Comparison of ENCODE assay signal across 17 cellular contexts in genomic region chr17:45580914-45581313, GRCh38.
A peak's percentile ranks its signal among the peaks of the same experiment; 100 is the strongest.
DNase-seq lines count a peak whose midpoint lies in the region; ATAC-seq, FAIRE-seq and TF ChIP-seq lines count a peak whose summit lies in the region.
"Had no signal": no experiment of that assay in that cellular context is flagged by ENCODE, and none has a peak within 500 bp of the region (broad histone marks: within the 10 kb centered on the region; RNA-seq: fewer than 3 reads in every experiment).

No MANE protein-coding gene starts in this region.

- peak in 1 of 3 donors; percentile 16 for DNase-seq in CD4-positive, CD25-positive, alpha-beta regulatory T cell
- no peak for DNase-seq in HEK293T (ENCODE audit: extremely low spot score)
- peak in 3 of 4 experiments; percentile 6 to 13 (median 10) for DNase-seq in K562 (ENCODE audit: extremely low read depth in 1 of 4, low spot score in 3 of 4)
- no peak for DNase-seq in naive B cell
- DNase-seq in hippocampal formation (lab: John Stamatoyannopoulos, UW) = no peak
- no peak for DNase-seq in NCI-H2029 treated with DMSO at 0.1 percent for 48 hours (lab: John Stamatoyannopoulos, UW)
- DNase-seq in natural killer cell treated with Interleukin-12 subunit alpha and Interleukin-12 subunit beta and Interleukin-15 and Interleukin-18, amount 100 ng/mL, for 72 hours (ENCODE audit: low spot score) = no peak
- DNase-seq: C1 segment of cervical spinal cord, DMS53, Kasumi-1, NCI-H1417, NCI-H2029, NCI-H510A treated with DMSO at 0.1 percent for 48 hours, SHP77 treated with DMSO at 0.1 percent for 48 hours had no signal

- H3K27ac ChIP-seq in CD4-positive, CD25-positive, alpha-beta regulatory T cell (ENCODE audit: insufficient read depth, low read length, poor library complexity, severe bottlenecking) = no peak overlapping the region
- H3K27ac ChIP-seq in K562 (ENCODE audit: extremely low read depth, low read depth, low read length) = no peak overlapping the region

- intact Hi-C loops in K562 (cut with micrococcal nuclease) = no loop called here

- no peak for TF ChIP-seq EP300 in K562 (IDR thresholded peaks at IDR 0.05; ENCODE audit: low read length)

- H3K27ac Mint-ChIP-seq in CD4-positive, CD25-positive, alpha-beta regulatory T cell = peak overlapping the region in 1 of 3 donors; percentile 11
- H3K27ac Mint-ChIP-seq in naive B cell = peak overlapping the region in 4 of 6 donors; percentile 10 to 97 (median 28)
- H3K27ac Mint-ChIP-seq in natural killer cell treated with Interleukin-12 subunit alpha and Interleukin-12 subunit beta and Interleukin-15 and Interleukin-18, amount 100 ng/mL, for 72 hours = no peak overlapping the region
- H3K27ac Mint-ChIP-seq: GM23338 had no signal

- no peaks in the 10 kb centered on the region for H3K27me3 ChIP-seq in CD4-positive, CD25-positive, alpha-beta regulatory T cell (ENCODE audit: control insufficient read depth, insufficient read depth, low read length)
- peaks cover 2 to 21% of the 10 kb centered on the region in 2 experiments; a peak in 4 of 5 replicates for H3K27me3 ChIP-seq in K562 (ENCODE audit: control insufficient read depth in 2 of 2, insufficient read depth in 2 of 2, low read length in 2 of 2)

- H3K4me2 ChIP-seq in K562 (ENCODE audit: insufficient read depth, low read length) = no peak overlapping the region

- in situ Hi-C loops in K562 (cut with MboI) = loop anchor here (5.0 to 25.0 kb wide), 3 partner anchors 616 to 1231 kb away; partner anchors contain the start of gene WNT3

- TF ChIP-seq RAD21 in K562 (CRISPR knock-in tag; conservative IDR thresholded peaks at IDR 0.05 in 1 of 2, IDR thresholded peaks at IDR 0.05 in 1 of 2) = no peak

- peak overlapping the region in 3 of 4 donors; percentile 1 to 93 (median 14) for H3K4me3 Mint-ChIP-seq in CD4-positive, CD25-positive, alpha-beta regulatory T cell
- peak overlapping the region in 3 of 8 donors; percentile 7 to 95 (median 39) for H3K4me3 Mint-ChIP-seq in naive B cell
- no peak overlapping the region for H3K4me3 Mint-ChIP-seq in natural killer cell treated with Interleukin-12 subunit alpha and Interleukin-12 subunit beta and Interleukin-15 and Interleukin-18, amount 100 ng/mL, for 72 hours
- H3K4me3 Mint-ChIP-seq: GM23338 had no signal

- no peaks in the 10 kb centered on the region for H3K9me3 Mint-ChIP-seq in CD4-positive, CD25-positive, alpha-beta regulatory T cell
- H3K9me3 Mint-ChIP-seq in naive B cell = no peaks in the 10 kb centered on the region
- no peaks in the 10 kb centered on the region for H3K9me3 Mint-ChIP-seq in natural killer cell treated with Interleukin-12 subunit alpha and Interleukin-12 subunit beta and Interleukin-15 and Interleukin-18, amount 100 ng/mL, for 72 hours

- peaks cover 31 to 80% (median 65%) of the 10 kb centered on the region in 4 donors for H3K4me1 Mint-ChIP-seq in CD4-positive, CD25-positive, alpha-beta regulatory T cell
- H3K4me1 Mint-ChIP-seq in naive B cell = peaks cover 62 to 80% (median 80%) of the 10 kb centered on the region in 3 donors
- H3K4me1 Mint-ChIP-seq in natural killer cell treated with Interleukin-12 subunit alpha and Interleukin-12 subunit beta and Interleukin-15 and Interleukin-18, amount 100 ng/mL, for 72 hours (ENCODE audit: low read depth in 2 of 2) = peaks cover 22 to 26% of the 10 kb centered on the region in 2 donors

- POLR2A ChIA-PET in HEK293T (lab: Yijun Ruan, JAX) = no interaction called here
- POLR2A ChIA-PET in K562 (lab: Yijun Ruan, JAX) = no interaction called here

- WGBS in K562 (ENCODE audit: insufficient coverage, low coverage, missing lambda C conversion rate) = 39% methylated on average over 7 of the region's 7 CpGs

- no peak for ATAC-seq in CD4-positive, CD25-positive, alpha-beta regulatory T cell (ENCODE audit: low read depth in 2 of 2)
- ATAC-seq in K562 (no peak), naive B cell (ENCODE audit: low read depth in 2 of 2) (no peak), HG03439 (IDR thresholded peaks at IDR 0.05; ENCODE audit: unreplicated experiment) (no peak)
- no peak for ATAC-seq in natural killer cell treated with Interleukin-12 subunit alpha and Interleukin-12 subunit beta and Interleukin-15 and Interleukin-18, amount 100 ng/mL, for 72 hours
- ATAC-seq: GM23338 had no signal

- H3K9me3 ChIP-seq in CD4-positive, CD25-positive, alpha-beta regulatory T cell (ENCODE audit: control insufficient read depth in 2 of 2, low read length in 2 of 2) = no peaks in the 10 kb centered on the region
- H3K9me3 ChIP-seq in K562 (replicated peaks; ENCODE audit: control insufficient read depth, insufficient read depth, low read depth, low read length) = no peaks in the 10 kb centered on the region

- H3K36me3 ChIP-seq in CD4-positive, CD25-positive, alpha-beta regulatory T cell (ENCODE audit: control insufficient read depth, insufficient read depth, low read length) = peaks cover 16% of the 10 kb centered on the region
- peaks cover 3% of the 10 kb centered on the region; the same call in 2 of the 3 replicates for H3K36me3 ChIP-seq in K562 (ENCODE audit: control insufficient read depth, insufficient read depth, low read length)

- H3K4me3 ChIP-seq in CD4-positive, CD25-positive, alpha-beta regulatory T cell (ENCODE audit: low read depth, low read length) = no peak overlapping the region
- no peak overlapping the region for H3K4me3 ChIP-seq in K562
- H3K4me3 ChIP-seq: GM23338 had no signal

- peaks cover 23% of the 10 kb centered on the region for H3K36me3 Mint-ChIP-seq in CD4-positive, CD25-positive, alpha-beta regulatory T cell
- H3K36me3 Mint-ChIP-seq in naive B cell = no peaks in the 10 kb centered on the region
- no peaks in the 10 kb centered on the region for H3K36me3 Mint-ChIP-seq in natural killer cell treated with Interleukin-12 subunit alpha and Interleukin-12 subunit beta and Interleukin-15 and Interleukin-18, amount 100 ng/mL, for 72 hours

- peaks cover 5% of the 10 kb centered on the region for H3K27me3 Mint-ChIP-seq in CD4-positive, CD25-positive, alpha-beta regulatory T cell
- no peaks in the 10 kb centered on the region for H3K27me3 Mint-ChIP-seq in naive B cell
- H3K27me3 Mint-ChIP-seq in natural killer cell treated with Interleukin-12 subunit alpha and Interleukin-12 subunit beta and Interleukin-15 and Interleukin-18, amount 100 ng/mL, for 72 hours = no peaks in the 10 kb centered on the region

- H2AFZ ChIP-seq in K562 (ENCODE audit: low read depth, low read length) = no peak overlapping the region
- H2AFZ ChIP-seq: GM23338 had no signal

- CTCF ChIA-PET in HEK293T (lab: Yijun Ruan, JAX) (interaction anchor here (0.7 kb wide), 1 partner anchor 688 kb away, joined by 3 read pairs; no protein-coding TSS in a partner anchor), K562 (lab: Yijun Ruan, JAX; ENCODE audit: low intra/inter-chr PET ratio) (no interaction called here)

- no peak for TF ChIP-seq POLR2A in K562 (conservative IDR thresholded peaks at IDR 0.05)

- no peak for TF ChIP-seq CTCF in K562 (IDR thresholded peaks at IDR 0.05 in 2 of 3, conservative IDR thresholded peaks at IDR 0.05 in 1 of 3; ENCODE audit: insufficient read depth in 2 of 3, low read depth in 1 of 3, low read length in 3 of 3)

- no TSS peak for BruUV-seq in K562 (replicated peaks; lab: Mats Ljungman, UMichigan)

- H3K9me1 ChIP-seq in K562 (ENCODE audit: control insufficient read depth, insufficient read depth, low read length) = no peaks in the 10 kb centered on the region

- FAIRE-seq in K562 (lab: Jason Lieb, UNC) = no peak
- FAIRE-seq: G401.6 had no signal

- peaks cover 70% of the 10 kb centered on the region for H3K79me2 ChIP-seq in K562 (ENCODE audit: control insufficient read depth, insufficient read depth, low read length)

- no peak overlapping the region for H3K9ac ChIP-seq in K562 (ENCODE audit: insufficient read depth in 1 of 2, low read depth in 2 of 2, low read length in 2 of 2)

- H4K20me1 ChIP-seq in K562 (replicated peaks; ENCODE audit: control insufficient read depth, insufficient read depth, low read length) = peaks cover 16% of the 10 kb centered on the region; the same call in 1 of the 2 replicates

- H3K4me1 ChIP-seq in CD4-positive, CD25-positive, alpha-beta regulatory T cell (ENCODE audit: control insufficient read depth, insufficient read depth, low read length, poor library complexity, severe bottlenecking) = peaks cover 42% of the 10 kb centered on the region
- peaks cover 11 to 17% of the 10 kb centered on the region in 2 experiments; a peak in 4 of 5 replicates for H3K4me1 ChIP-seq in K562 (replicated peaks in 1 of 2; ENCODE audit: control insufficient read depth in 2 of 2, insufficient read depth in 2 of 2, low read length in 2 of 2)

TF ChIP-seq in HEK293T, 16 proteins besides CTCF, POLR2A, EP300 and RAD21:
- no peak for TF ChIP-seq FOXM1 (IDR thresholded peaks at IDR 0.05; ENCODE audit: borderline replicate concordance)
- TF ChIP-seq, protein P1, sequence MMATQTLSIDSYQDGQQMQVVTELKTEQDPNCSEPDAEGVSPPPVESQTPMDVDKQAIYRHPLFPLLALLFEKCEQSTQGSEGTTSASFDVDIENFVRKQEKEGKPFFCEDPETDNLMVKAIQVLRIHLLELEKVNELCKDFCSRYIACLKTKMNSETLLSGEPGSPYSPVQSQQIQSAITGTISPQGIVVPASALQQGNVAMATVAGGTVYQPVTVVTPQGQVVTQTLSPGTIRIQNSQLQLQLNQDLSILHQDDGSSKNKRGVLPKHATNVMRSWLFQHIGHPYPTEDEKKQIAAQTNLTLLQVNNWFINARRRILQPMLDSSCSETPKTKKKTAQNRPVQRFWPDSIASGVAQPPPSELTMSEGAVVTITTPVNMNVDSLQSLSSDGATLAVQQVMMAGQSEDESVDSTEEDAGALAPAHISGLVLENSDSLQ (IDR thresholded peaks at IDR 0.05) = 0 out of 2 replicates have a peak, but pooled peaks have one; percentile 36

TF ChIP-seq in K562, 482 proteins besides CTCF, POLR2A, EP300 and RAD21:
- no peak for TF ChIP-seq NFE2 (IDR thresholded peaks at IDR 0.05; ENCODE audit: low read depth)
- TF ChIP-seq ZNF507 (tag; conservative IDR thresholded peaks at IDR 0.05) = 0 out of 2 replicates have a peak, but pooled peaks have one; percentile 18

Comparison
In these comparisons a context has a peak if more than half of its experiments do, and no peak if none do; other contexts are left out.
1. DNase-seq: peak in K562 (3 of 4); none in HEK293T (single experiment), naive B cell (single experiment), hippocampal formation (0 of 2), NCI-H2029 treated with DMSO at 0.1 percent for 48 hours (single experiment) and natural killer cell treated with Interleukin-12 subunit alpha and Interleukin-12 subunit beta and Interleukin-15 and Interleukin-18, amount 100 ng/mL, for 72 hours (single experiment).
2. H3K27ac Mint-ChIP-seq: peak in naive B cell (4 of 6); none in natural killer cell treated with Interleukin-12 subunit alpha and Interleukin-12 subunit beta and Interleukin-15 and Interleukin-18, amount 100 ng/mL, for 72 hours (0 of 2).